8 cellular contexts compared by ENCODE assay signal in genomic region chr18:45722899-45723298, GRCh38. TPM values are rescaled to one million over a fixed set of nuclear protein-coding genes. Genes with fewer than 3 reads are reported as not detected.
DNase-seq lines count a peak whose midpoint lies in the region; ATAC-seq and TF ChIP-seq lines count a peak whose summit lies in the region.

No MANE protein-coding gene starts in this region.

- H3K36me3 ChIP-seq in KMS-11 (ENCODE audit: insufficient read depth) (no peaks in the 10 kb centered on the region), PC-9 (ENCODE audit: low read depth) (no peaks in the 10 kb centered on the region)

- no TSS peak for BruUV-seq in PC-9 (replicated peaks; lab: Mats Ljungman, UMichigan)

- CTCF ChIA-PET in PC-9 (lab: Charles Lee): interaction anchor here (1.0 kb wide), 2 partner anchors 117 to 157 kb away, joined by 3 to 5 read pairs; no protein-coding TSS in a partner anchor

- H3K4me3 ChIP-seq in KMS-11 (IDR thresholded peaks at IDR 0.05; ENCODE audit: insufficient read depth, low read depth, low read length) (no peak overlapping the region), PC-9 (no peak overlapping the region), fibroblast of mammary gland (ENCODE audit: control insufficient read depth, low read depth, low read length) (no peak overlapping the region)

- H3K4me1 ChIP-seq in KMS-11 (ENCODE audit: low read depth, poor library complexity, severe bottlenecking): no peaks in the 10 kb centered on the region
- peaks cover 5% of the 10 kb centered on the region; the same call in 1 of the 2 replicates for H3K4me1 ChIP-seq in PC-9 (replicated peaks; ENCODE audit: insufficient read depth)

- no peaks in the 10 kb centered on the region for H3K36me3 Mint-ChIP-seq in activated T-cell treated with anti-CD3 and anti-CD28 coated beads, Interleukin-2, amount 50 U/mL, for 24 hours (ENCODE audit: low read depth)
- no peaks in the 10 kb centered on the region for H3K36me3 Mint-ChIP-seq in osteocyte (ENCODE audit: unreplicated experiment)
- H3K36me3 Mint-ChIP-seq in type B pancreatic cell: no peaks in the 10 kb centered on the region

- no peaks in the 10 kb centered on the region for H3F3A ChIP-seq in PC-9 (ENCODE audit: insufficient read depth, low read depth)

- no peaks in the 10 kb centered on the region for H3K9me2 ChIP-seq in PC-9 (ENCODE audit: insufficient read depth)

- H3K27me3 Mint-ChIP-seq in activated T-cell treated with anti-CD3 and anti-CD28 coated beads, Interleukin-2, amount 50 U/mL, for 24 hours: no peaks in the 10 kb centered on the region
- peaks cover 20% of the 10 kb centered on the region for H3K27me3 Mint-ChIP-seq in osteocyte (ENCODE audit: unreplicated experiment)
- H3K27me3 Mint-ChIP-seq in type B pancreatic cell: peaks cover 22% of the 10 kb centered on the region

- POLR2A ChIA-PET in PC-9 (lab: Charles Lee; ENCODE audit: unreplicated experiment): no interaction called here

- peak; percentile 84 for TF ChIP-seq CTCF in KMS-11 (conservative IDR thresholded peaks at IDR 0.05; ENCODE audit: low read depth, low read length)
- peak; percentile 85 for TF ChIP-seq CTCF in PC-9 (conservative IDR thresholded peaks at IDR 0.05)
- TF ChIP-seq CTCF in fibroblast of mammary gland (conservative IDR thresholded peaks at IDR 0.05; ENCODE audit: control insufficient read depth, insufficient read depth, low read depth, low read length): peak; percentile 79
- TF ChIP-seq CTCF in osteocyte (IDR thresholded peaks at IDR 0.05): peak; percentile 89
- peak; percentile 89 for TF ChIP-seq CTCF in type B pancreatic cell (conservative IDR thresholded peaks at IDR 0.05)

- H3K27me3 ChIP-seq in KMS-11 (ENCODE audit: insufficient read depth, low read depth) (no peaks in the 10 kb centered on the region), PC-9 (ENCODE audit: insufficient read depth, low read depth) (no peaks in the 10 kb centered on the region)

- H3K9me3 ChIP-seq in PC-9 (ENCODE audit: insufficient read depth, low read depth): no peaks in the 10 kb centered on the region

- no peaks in the 10 kb centered on the region for H3K79me2 ChIP-seq in KMS-11 (ENCODE audit: insufficient read depth, low read depth)
- H3K79me2 ChIP-seq in PC-9 (ENCODE audit: low read depth): no peaks in the 10 kb centered on the region

- H3K9me3 Mint-ChIP-seq in activated T-cell treated with anti-CD3 and anti-CD28 coated beads, Interleukin-2, amount 50 U/mL, for 24 hours: no peaks in the 10 kb centered on the region
- H3K9me3 Mint-ChIP-seq in osteocyte (ENCODE audit: unreplicated experiment) (no peaks in the 10 kb centered on the region), type B pancreatic cell (no peaks in the 10 kb centered on the region)

- peak; percentile 71 for DNase-seq in EH (ENCODE audit: low read depth)
- DNase-seq in PC-9: peak; percentile 62 to 73
- DNase-seq in activated T-cell treated with anti-CD3 and anti-CD28 coated beads, Interleukin-2, amount 50 U/mL, for 24 hours: peak; percentile 81
- DNase-seq in fibroblast of mammary gland (ENCODE audit: low read depth): peak; percentile 82
- DNase-seq in osteocyte (ENCODE audit: extremely low spot score, unreplicated experiment): peak; percentile 89
- DNase-seq in type B pancreatic cell (ENCODE audit: extremely low spot score, unreplicated experiment): no peak

- ATAC-seq in GM21786 (IDR thresholded peaks at IDR 0.05; ENCODE audit: unreplicated experiment): peak; percentile 83

- H2AFZ ChIP-seq in KMS-11 (ENCODE audit: low read depth) (no peak overlapping the region), PC-9 (no peak overlapping the region)

- H3K9ac ChIP-seq in KMS-11: no peak overlapping the region

- no peak overlapping the region for H3K27ac Mint-ChIP-seq in activated T-cell treated with anti-CD3 and anti-CD28 coated beads, Interleukin-2, amount 50 U/mL, for 24 hours
- no peak overlapping the region for H3K27ac Mint-ChIP-seq in osteocyte (ENCODE audit: unreplicated experiment)
- no peak overlapping the region for H3K27ac Mint-ChIP-seq in type B pancreatic cell

- H4K20me1 ChIP-seq in KMS-11 (ENCODE audit: insufficient read depth) (no peaks in the 10 kb centered on the region), PC-9 (ENCODE audit: insufficient read depth) (no peaks in the 10 kb centered on the region)

- no peaks in the 10 kb centered on the region for H3K4me1 Mint-ChIP-seq in activated T-cell treated with anti-CD3 and anti-CD28 coated beads, Interleukin-2, amount 50 U/mL, for 24 hours (ENCODE audit: low read depth)
- H3K4me1 Mint-ChIP-seq in osteocyte (ENCODE audit: unreplicated experiment) (peaks cover 5% of the 10 kb centered on the region), type B pancreatic cell (ENCODE audit: unreplicated experiment) (no peaks in the 10 kb centered on the region)

- H3K27ac ChIP-seq in KMS-11: no peak overlapping the region
- H3K27ac ChIP-seq in PC-9: no peak overlapping the region

- no peak overlapping the region for H3K4me3 Mint-ChIP-seq in activated T-cell treated with anti-CD3 and anti-CD28 coated beads, Interleukin-2, amount 50 U/mL, for 24 hours
- H3K4me3 Mint-ChIP-seq in osteocyte (ENCODE audit: unreplicated experiment) (no peak overlapping the region), type B pancreatic cell (no peak overlapping the region)

- H3K4me2 ChIP-seq in KMS-11 (no peak overlapping the region), PC-9 (no peak overlapping the region)

- intact Hi-C loops in PC-9 (cut with micrococcal nuclease; ENCODE audit: unreplicated experiment): loop anchor here (1.0 to 2.0 kb wide), 3 partner anchors 70 to 157 kb away; no protein-coding TSS in a partner anchor

RNA-seq across cellular contexts. Expression of gene SLC14A1, which starts 1.1 kb away (rescaled TPM):
- total RNA-seq in PC-9 (2021) (not detected in 2 replicates), osteocyte (0.24 TPM in 1 of 2 replicates, not detected in the other), type B pancreatic cell (ENCODE audit: low replicate concordance) (0.76 and 2.4 TPM in 2 replicates)
